Comparison of ENCODE assay signal across 16 cellular contexts in genomic region chr7:73879977-73880681, GRCh38. TPM values are rescaled to one million over a fixed set of nuclear protein-coding genes. Genes with fewer than 3 reads are reported as not detected.
A peak's percentile ranks its signal among the peaks of the same experiment; 100 is the strongest.
DNase-seq lines count a peak whose midpoint lies in the region; ATAC-seq, FAIRE-seq and TF ChIP-seq lines count a peak whose summit lies in the region.
"Had no signal": no experiment of that assay in that cellular context is flagged by ENCODE, and none has a peak within 500 bp of the region (broad histone marks: within the 10 kb centered on the region; RNA-seq: fewer than 3 reads in every experiment).

No MANE protein-coding gene starts in this region.

- peak in 1 of 2 experiments; percentile 31 for DNase-seq in A549 (ENCODE audit: low read depth in 1 of 2, low spot score in 1 of 2)
- peak; percentile 27 for DNase-seq in SK-N-SH
- DNase-seq in Right ventricle myocardium superior: peak; percentile 70
- no peak for DNase-seq in neuronal stem cell (ENCODE audit: low spot score)
- no peak for DNase-seq in A172 (ENCODE audit: low spot score)
- DNase-seq in naive thymus-derived CD4-positive, alpha-beta T cell: no peak
- no peak for DNase-seq in foreskin melanocyte
- DNase-seq: ACHN; MG63; NCI-H226; stimulated activated CD4-positive, alpha-beta T cell treated with anti-CD3 and anti-CD28 coated beads, Interleukin-2, amount 100 ng/mL, for 48 hours; stimulated activated naive CD8-positive, alpha-beta T cell treated with anti-CD3 and anti-CD28 coated beads, Interleukin-15, amount 100 ng/mL, for 72 hours had no signal

- no peak for FAIRE-seq in A549 (lab: Jason Lieb, UNC)
- FAIRE-seq: GM18507, islet of Langerhans had no signal

- H3F3A ChIP-seq in SK-N-SH (replicated peaks; ENCODE audit: insufficient read depth): peaks cover 8% of the 10 kb centered on the region

- no peak for TF ChIP-seq EP300 in A549 (IDR thresholded peaks at IDR 0.05)
- TF ChIP-seq EP300 in SK-N-SH (IDR thresholded peaks at IDR 0.05; ENCODE audit: borderline replicate concordance in 1 of 2, low read depth in 1 of 2, low read length in 1 of 2): no peak

- H3K27me3 ChIP-seq in SK-N-SH (ENCODE audit: insufficient read depth): no peaks in the 10 kb centered on the region
- peaks cover 0 to 9% (median 0%) of the 10 kb centered on the region in 3 experiments for H3K27me3 ChIP-seq in neuronal stem cell (ENCODE audit: control insufficient read depth in 3 of 3, insufficient read depth in 3 of 3, low read depth in 1 of 3, low read length in 3 of 3)
- no peaks in the 10 kb centered on the region for H3K27me3 ChIP-seq in naive thymus-derived CD4-positive, alpha-beta T cell (ENCODE audit: control insufficient read depth in 2 of 2, insufficient read depth in 2 of 2, low read length in 2 of 2)
- H3K27me3 ChIP-seq: MG63 had no signal

- H3K79me2 ChIP-seq in SK-N-SH (ENCODE audit: insufficient read depth): no peaks in the 10 kb centered on the region

- H2BK5ac ChIP-seq in neuronal stem cell (ENCODE audit: low read length): no peak overlapping the region

- H3K36me3 Mint-ChIP-seq in naive thymus-derived CD4-positive, alpha-beta T cell: no peaks in the 10 kb centered on the region

- H3K27me3 Mint-ChIP-seq in naive thymus-derived CD4-positive, alpha-beta T cell: peaks cover 0 to 20% (median 5%) of the 10 kb centered on the region in 5 donors

- H3K4ac ChIP-seq in neuronal stem cell (ENCODE audit: low read length): no peak overlapping the region

- H4K91ac ChIP-seq in neuronal stem cell (ENCODE audit: low read depth, low read length, poor library complexity): no peak overlapping the region

- H3K4me3 Mint-ChIP-seq in naive thymus-derived CD4-positive, alpha-beta T cell: no peak overlapping the region
- H3K4me3 Mint-ChIP-seq: stimulated activated naive CD8-positive, alpha-beta T cell treated with anti-CD3 and anti-CD28 coated beads, Interleukin-15, amount 100 ng/mL, for 72 hours had no signal

- no peaks in the 10 kb centered on the region for H4K20me1 ChIP-seq in SK-N-SH (ENCODE audit: insufficient read depth)

- H3K4me2 ChIP-seq in A549: peak overlapping the region; percentile 36; the same call in 2 of the 3 replicates
- no peak overlapping the region for H3K4me2 ChIP-seq in SK-N-SH
- no peak overlapping the region for H3K4me2 ChIP-seq in neuronal stem cell (ENCODE audit: insufficient read depth, low read length, poor library complexity, severe bottlenecking)

- H4K8ac ChIP-seq in neuronal stem cell (ENCODE audit: low read depth, low read length): no peak overlapping the region

- no peak overlapping the region for H2BK12ac ChIP-seq in neuronal stem cell (ENCODE audit: low read length)

- H3K79me1 ChIP-seq in neuronal stem cell (ENCODE audit: low read depth, low read length): no peaks in the 10 kb centered on the region

- TF ChIP-seq POLR2A in A549 (IDR thresholded peaks at IDR 0.05; ENCODE audit: low read length): no peak

- no peaks in the 10 kb centered on the region for H3K9me3 Mint-ChIP-seq in naive thymus-derived CD4-positive, alpha-beta T cell
- H3K9me3 Mint-ChIP-seq: stimulated activated naive CD8-positive, alpha-beta T cell treated with anti-CD3 and anti-CD28 coated beads, Interleukin-15, amount 100 ng/mL, for 72 hours had no signal

- no peak overlapping the region for H2BK15ac ChIP-seq in neuronal stem cell (ENCODE audit: low read length)

- H3K9me3 ChIP-seq in A549 (no peaks in the 10 kb centered on the region), SK-N-SH (no peaks in the 10 kb centered on the region), neuronal stem cell (replicated peaks in 1 of 2; ENCODE audit: control insufficient read depth in 2 of 2, insufficient read depth in 1 of 2, low read depth in 1 of 2, low read length in 2 of 2) (no peaks in the 10 kb centered on the region)
- H3K9me3 ChIP-seq in naive thymus-derived CD4-positive, alpha-beta T cell (ENCODE audit: control insufficient read depth in 2 of 3, low read length in 3 of 3): no peaks in the 10 kb centered on the region
- H3K9me3 ChIP-seq: MG63 had no signal

- ATAC-seq in A549 (peak; percentile 17 to 55; a peak in 4 of 6 replicates), Right ventricle myocardium superior (ENCODE audit: poor library complexity) (peak; percentile 82), GM21526 (IDR thresholded peaks at IDR 0.05; ENCODE audit: low FRiP score, unreplicated experiment) (no peak)
- no peak for ATAC-seq in naive thymus-derived CD4-positive, alpha-beta T cell
- ATAC-seq: stimulated activated naive CD8-positive, alpha-beta T cell treated with anti-CD3 and anti-CD28 coated beads, Interleukin-15, amount 100 ng/mL, for 72 hours had no signal

- no peak overlapping the region for H3K4me3 ChIP-seq in A549
- H3K4me3 ChIP-seq in SK-N-SH (ENCODE audit: low read depth in 2 of 2, low read length in 1 of 2): no peak overlapping the region
- H3K4me3 ChIP-seq in neuronal stem cell (ENCODE audit: low read length in 2 of 2): no peak overlapping the region
- no peak overlapping the region for H3K4me3 ChIP-seq in naive thymus-derived CD4-positive, alpha-beta T cell (ENCODE audit: low read length)
- H3K4me3 ChIP-seq: MG63 had no signal

- intact Hi-C loops in Right ventricle myocardium superior (cut with DNase I): no loop called here
- intact Hi-C loops in naive thymus-derived CD4-positive, alpha-beta T cell (cut with micrococcal nuclease): no loop called here

- H3K27ac ChIP-seq in A549 (no peak overlapping the region), SK-N-SH (ENCODE audit: low read depth in 2 of 2, low read length in 1 of 2) (no peak overlapping the region), neuronal stem cell (replicated peaks; ENCODE audit: low read length) (no peak overlapping the region)
- no peak overlapping the region for H3K27ac ChIP-seq in naive thymus-derived CD4-positive, alpha-beta T cell (ENCODE audit: low read depth, low read length)

- H2AK5ac ChIP-seq in neuronal stem cell (ENCODE audit: low read depth, low read length): no peak overlapping the region

- no peak overlapping the region for H3K14ac ChIP-seq in neuronal stem cell (ENCODE audit: low read length)

- no peaks in the 10 kb centered on the region for H3K36me3 ChIP-seq in SK-N-SH (replicated peaks in 1 of 2; ENCODE audit: control insufficient read depth in 1 of 2, insufficient read depth in 2 of 2, low read length in 1 of 2)
- H3K36me3 ChIP-seq in neuronal stem cell (replicated peaks in 1 of 2; ENCODE audit: control insufficient read depth in 2 of 2, insufficient read depth in 2 of 2, low read length in 2 of 2): no peaks in the 10 kb centered on the region
- H3K36me3 ChIP-seq in naive thymus-derived CD4-positive, alpha-beta T cell (ENCODE audit: control insufficient read depth in 2 of 3, insufficient read depth in 3 of 3, low read length in 3 of 3): no peaks in the 10 kb centered on the region
- H3K36me3 ChIP-seq: MG63 had no signal

- POLR2A ChIA-PET in A549 (lab: Yijun Ruan, JAX) (no interaction called here), SK-N-SH (lab: Yijun Ruan, JAX) (interaction anchor here (0.9 kb wide), 1 partner anchor 8 kb away, joined by 3 read pairs; no protein-coding TSS in a partner anchor)
- POLR2A ChIA-PET in naive thymus-derived CD4-positive, alpha-beta T cell (lab: Charles Lee): no interaction called here

- no peaks in the 10 kb centered on the region for H3K9me2 ChIP-seq in SK-N-SH

- no peak overlapping the region for H2BK120ac ChIP-seq in neuronal stem cell (ENCODE audit: low read depth, low read length)

- H3K9ac ChIP-seq in SK-N-SH (no peak overlapping the region), neuronal stem cell (ENCODE audit: low read depth, low read length, poor library complexity) (no peak overlapping the region)

- H3K23ac ChIP-seq in neuronal stem cell (ENCODE audit: low read depth, low read length, poor library complexity): no peak overlapping the region

- CTCF ChIA-PET in A549 (lab: Yijun Ruan, JAX): interaction anchor here (1.3 to 4.3 kb wide), 4 partner anchors 9 to 147 kb away, joined by 3 to 25 read pairs (median 6); partner anchors contain the start of gene ELN
- CTCF ChIA-PET in SK-N-SH (lab: Yijun Ruan, JAX): interaction anchor here (0.6 to 5.1 kb wide), 16 partner anchors 8 to 521 kb away, joined by 3 to 29 read pairs (median 4); partner anchors contain the start of gene TMEM270
- CTCF ChIA-PET in naive thymus-derived CD4-positive, alpha-beta T cell (lab: Charles Lee): no interaction called here

- TF ChIP-seq CTCF in A549 (IDR thresholded peaks at IDR 0.05) (no peak), SK-N-SH (IDR thresholded peaks at IDR 0.05) (no peak)

- H2AFZ ChIP-seq in SK-N-SH (ENCODE audit: low read depth): no peak overlapping the region
- H2AFZ ChIP-seq in neuronal stem cell (ENCODE audit: low read length): no peak overlapping the region

- H3K27ac Mint-ChIP-seq in naive thymus-derived CD4-positive, alpha-beta T cell: no peak overlapping the region
- H3K27ac Mint-ChIP-seq: stimulated activated naive CD8-positive, alpha-beta T cell treated with anti-CD3 and anti-CD28 coated beads, Interleukin-15, amount 100 ng/mL, for 72 hours had no signal

- H3K18ac ChIP-seq in neuronal stem cell (ENCODE audit: low read length): peak overlapping the region; percentile 29

- H3K4me1 ChIP-seq in A549: peaks cover 17% of the 10 kb centered on the region
- H3K4me1 ChIP-seq in SK-N-SH (ENCODE audit: control insufficient read depth in 1 of 2, insufficient read depth in 2 of 2, low read depth in 1 of 2, low read length in 1 of 2): peaks cover 9 to 14% of the 10 kb centered on the region in 2 experiments; a peak in 3 of 4 replicates
- H3K4me1 ChIP-seq in neuronal stem cell (ENCODE audit: control insufficient read depth in 2 of 2, insufficient read depth in 1 of 2, low read depth in 1 of 2, low read length in 2 of 2): no peaks in the 10 kb centered on the region
- H3K4me1 ChIP-seq in naive thymus-derived CD4-positive, alpha-beta T cell (ENCODE audit: control insufficient read depth in 2 of 2, insufficient read depth in 2 of 2, low read length in 2 of 2): no peaks in the 10 kb centered on the region

- WGBS in A549 (ENCODE audit: missing lambda C conversion rate): 49% methylated on average over 14 of the region's 18 CpGs
- 78% methylated on average over 17 of the region's 18 CpGs for WGBS in SK-N-SH (ENCODE audit: low lambda C conversion rate)
- WGBS in neuronal stem cell (ENCODE audit: extremely low coverage in 2 of 2, insufficient read length in 2 of 2, insufficient replicate concordance in 1 of 2), 2 donors: no CpG with 5 or more reads among the region's 18 CpGs

- TF ChIP-seq RAD21 in A549 (conservative IDR thresholded peaks at IDR 0.05 in 1 of 2, IDR thresholded peaks at IDR 0.05 in 1 of 2): no peak
- no peak for TF ChIP-seq RAD21 in SK-N-SH (IDR thresholded peaks at IDR 0.05; ENCODE audit: low read length)

- H3K4me1 Mint-ChIP-seq in naive thymus-derived CD4-positive, alpha-beta T cell: peaks cover 0 to 1% (median 0%) of the 10 kb centered on the region in 7 donors
- H3K4me1 Mint-ChIP-seq: stimulated activated naive CD8-positive, alpha-beta T cell treated with anti-CD3 and anti-CD28 coated beads, Interleukin-15, amount 100 ng/mL, for 72 hours had no signal

RNA-seq across cellular contexts. Expression of gene TMEM270, which starts 19.2 kb away (rescaled TPM):
- polyA plus RNA-seq in A549 (2011; rRNA removed) (0.16 TPM in 1 of 2 replicates, not detected in the other), A549 (2017; fragmentation: RNase III; extraction: RNeasy Plus Mini Kit Qiagen cat#74134 plus additional on column Dnase treatment) (not detected in 3 replicates), SK-N-SH (2012; rRNA removed) (0.71 and 0.96 TPM in 2 replicates)
- 0.07 and 0.10 TPM in 2 replicates for polyA plus RNA-seq in A549 (2012; cell fraction: cytosol; rRNA removed)
- polyA plus RNA-seq in A549 (2012; cell fraction: nucleus; rRNA removed): 0.06 and 0.17 TPM in 2 replicates
- polyA minus RNA-seq in A549 (2011; rRNA and poly(A)+ RNA removed): not detected in 2 replicates
- polyA plus RNA-seq in SK-N-SH (2012; cell fraction: cytosol; rRNA removed): 0.32 and 0.63 TPM in 2 replicates
- polyA plus RNA-seq in SK-N-SH (2012; cell fraction: nucleus; rRNA removed): 0.17 and 0.54 TPM in 2 replicates
- total RNA-seq in Right ventricle myocardium superior: not detected
- polyA plus RNA-seq in neuronal stem cell (2013, experiment 1 of 2): not detected
- polyA plus RNA-seq in neuronal stem cell (2013, experiment 2 of 2): 0.04 TPM
- total RNA-seq in A172 (2014; rRNA removed; shearing (Covaris generic)): 0.52 and 1.7 TPM in 2 replicates
- not detected for total RNA-seq in naive thymus-derived CD4-positive, alpha-beta T cell
- polyA plus RNA-seq in naive thymus-derived CD4-positive, alpha-beta T cell: not detected
- total RNA-seq: osteocyte had no signal

RNA-seq across cellular contexts. Expression of gene METTL27, which starts 37.8 kb away (rescaled TPM):
- 4.1 and 5.5 TPM in 2 replicates for polyA plus RNA-seq in A549 (2011; rRNA removed)
- polyA plus RNA-seq in A549 (2012; cell fraction: cytosol; rRNA removed): 11.3 and 12.4 TPM in 2 replicates
- 7.8 and 11.8 TPM in 2 replicates for polyA plus RNA-seq in A549 (2012; cell fraction: nucleus; rRNA removed)
- 4.9 to 5.8 TPM (median 5.3 TPM) in 3 replicates for polyA plus RNA-seq in A549 (2017; fragmentation: RNase III; extraction: RNeasy Plus Mini Kit Qiagen cat#74134 plus additional on column Dnase treatment)
- 5.1 and 5.4 TPM in 2 replicates for polyA minus RNA-seq in A549 (2011; rRNA and poly(A)+ RNA removed)
- polyA plus RNA-seq in SK-N-SH (2012; rRNA removed): 2.9 and 3.1 TPM in 2 replicates
- 0.81 and 1.4 TPM in 2 replicates for polyA plus RNA-seq in SK-N-SH (2012; cell fraction: cytosol; rRNA removed)
- polyA plus RNA-seq in SK-N-SH (2012; cell fraction: nucleus; rRNA removed): 7.3 and 10.0 TPM in 2 replicates
- 0.43 TPM for total RNA-seq in Right ventricle myocardium superior
- polyA plus RNA-seq in neuronal stem cell (2013, experiment 1 of 2): 2.8 TPM
- polyA plus RNA-seq in neuronal stem cell (2013, experiment 2 of 2): 3.3 TPM
- 2.3 and 3.1 TPM in 2 replicates for total RNA-seq in A172 (2014; rRNA removed; shearing (Covaris generic))
- 1 to 10 TPM; 1.8 to 7.4 (median 3.3) TPM for total RNA-seq in naive thymus-derived CD4-positive, alpha-beta T cell
- polyA plus RNA-seq in naive thymus-derived CD4-positive, alpha-beta T cell: 1 to 10 TPM; 1.5 to 2.0 TPM

RNA-seq across cellular contexts. Expression of gene CLDN4, which starts 49.3 kb away (rescaled TPM):
- polyA plus RNA-seq in A549 (2011; rRNA removed) (2.3 and 2.4 TPM in 2 replicates), A549 (2017; fragmentation: RNase III; extraction: RNeasy Plus Mini Kit Qiagen cat#74134 plus additional on column Dnase treatment) (1.3 to 1.5 TPM (median 1.5 TPM) in 3 replicates), SK-N-SH (2012; rRNA removed) (4.6 and 5.9 TPM in 2 replicates)
- polyA plus RNA-seq in A549 (2012; cell fraction: cytosol; rRNA removed): 1.9 and 2.4 TPM in 2 replicates
- polyA plus RNA-seq in A549 (2012; cell fraction: nucleus; rRNA removed): 6.1 and 6.7 TPM in 2 replicates
- polyA minus RNA-seq in A549 (2011; rRNA and poly(A)+ RNA removed): 1.9 and 2.8 TPM in 2 replicates
- polyA plus RNA-seq in SK-N-SH (2012; cell fraction: cytosol; rRNA removed): 1.9 and 3.1 TPM in 2 replicates
- 6.3 and 6.7 TPM in 2 replicates for polyA plus RNA-seq in SK-N-SH (2012; cell fraction: nucleus; rRNA removed)
- total RNA-seq in Right ventricle myocardium superior: 0.11 TPM
- 4.1 TPM for polyA plus RNA-seq in neuronal stem cell (2013, experiment 1 of 2)
- 4.0 TPM for polyA plus RNA-seq in neuronal stem cell (2013, experiment 2 of 2)
- total RNA-seq in A172 (2014; rRNA removed; shearing (Covaris generic)): 31.4 and 35.4 TPM in 2 replicates
- under 1 TPM in 1 of 5 experiments, not detected in 4; 0.24 TPM for total RNA-seq in naive thymus-derived CD4-positive, alpha-beta T cell
- polyA plus RNA-seq in naive thymus-derived CD4-positive, alpha-beta T cell: under 1 TPM; 0.14 to 0.16 TPM

Comparison
In these comparisons a context has a peak if more than half of its experiments do, and no peak if none do; other contexts are left out.
1. ATAC-seq: peak in A549 (2 of 2) and Right ventricle myocardium superior (single experiment); none in GM21526 (single experiment) and naive thymus-derived CD4-positive, alpha-beta T cell (single experiment).
2. DNase-seq: peak in SK-N-SH (single experiment) and Right ventricle myocardium superior (single experiment); none in neuronal stem cell (single experiment), A172 (single experiment), naive thymus-derived CD4-positive, alpha-beta T cell (0 of 9) and foreskin melanocyte (single experiment).
3. RNA of gene CLDN4, which starts 49.3 kb away (total RNA-seq): 31.4 to 35.4 TPM in A172; 0.11 TPM in Right ventricle myocardium superior (single experiment) and 0.24 TPM in naive thymus-derived CD4-positive, alpha-beta T cell; every median in the first group is over 10 times any median in the second.
4. Of the 12 proteins assayed by ChIP-seq in both A549 and SK-N-SH: peak only in A549: none; only in SK-N-SH: REST; in both: none; in neither: 11.